23 cellular contexts compared by ENCODE assay signal in the genomic region with DNA sequence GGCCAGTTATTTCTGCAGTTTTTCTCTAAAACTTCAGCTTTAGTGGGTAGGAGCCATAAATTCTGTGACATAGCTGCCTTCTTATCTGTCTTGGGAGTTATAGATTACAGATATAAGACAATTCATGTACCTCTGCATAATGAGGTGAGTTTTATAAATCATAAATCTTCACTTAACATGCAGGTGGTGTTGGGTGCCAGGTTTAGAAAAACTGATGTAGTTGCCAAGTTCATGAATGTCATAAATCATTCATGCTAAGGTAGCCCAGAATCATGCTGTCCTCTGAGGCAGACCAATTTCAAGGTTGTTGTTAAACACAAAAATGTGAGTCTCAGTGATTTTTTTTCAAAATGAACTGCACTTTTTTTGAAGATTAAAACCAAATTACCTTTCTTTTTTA.
"Had no signal": no experiment of that assay in that cellular context is flagged by ENCODE, and none has a peak within 500 bp of the region (broad histone marks: within the 10 kb centered on the region; RNA-seq: fewer than 3 reads in every experiment).

No MANE protein-coding gene starts in this region.

- H3K9me3 ChIP-seq: SK-N-SH had no signal

- H3K9me3 Mint-ChIP-seq: T-cell had no signal

- H3K27ac Mint-ChIP-seq: T-cell had no signal

- H3K36me3 Mint-ChIP-seq: T-cell had no signal

- H3K4me1 Mint-ChIP-seq: T-cell had no signal

- ATAC-seq: HepG2, Panc1, PC-3, T-cell had no signal

- H3K4me3 Mint-ChIP-seq: T-cell had no signal

- H3K27ac ChIP-seq: RWPE1 had no signal

- DNase-seq: IMR-90; MV-4-11; NCI-H1048; NCI-H1105; NCI-H1436 treated with DMSO at 0.1 percent for 48 hours; NCI-H1694; NCI-H187 treated with DMSO at 0.1 percent for 48 hours; NCI-H2029 treated with DMSO at 0.1 percent for 48 hours; NCI-H2171 treated with DMSO at 0.1 percent for 48 hours; NCI-H345; NCI-H446 treated with DMSO at 0.1 percent for 48 hours; NCI-H510A treated with DMSO at 0.1 percent for 48 hours; NCI-H526; NCI-H748 treated with DMSO at 0.1 percent for 48 hours; NK-92 treated with Interleukin-12 subunit alpha and Interleukin-12 subunit beta, amount 100 ng/mL, for 24 hours; PC-3; SHP77; SK-N-SH; SW 1271; T-cell had no signal
